ENCODE assay signal across 1 cellular context in genomic region chr2:64330691-64331429, GRCh38.
TF ChIP-seq lines count a peak whose summit lies in the region.

No MANE protein-coding gene starts in this region.

TF ChIP-seq in HepG2, 621 proteins besides CTCF, POLR2A, EP300 and RAD21 (continued from another document and continues in another):
- TF ChIP-seq DZIP1 (CRISPR knock-in tag; IDR thresholded peaks at IDR 0.05) (no peak), SP140L (CRISPR knock-in tag; IDR thresholded peaks at IDR 0.05; ENCODE audit: borderline replicate concordance) (peak; percentile 64; the same call in 1 of the 2 replicates), SOX5 (CRISPR knock-in tag; IDR thresholded peaks at IDR 0.05; ENCODE audit: borderline replicate concordance) (no peak; the same call in 1 of the 2 replicates), ZNF644 (CRISPR knock-in tag; IDR thresholded peaks at IDR 0.05; ENCODE audit: low read depth) (no peak), ARID4A (CRISPR knock-in tag; IDR thresholded peaks at IDR 0.05; ENCODE audit: borderline replicate concordance) (no peak), ZNF670 (CRISPR knock-in tag; IDR thresholded peaks at IDR 0.05; ENCODE audit: borderline replicate concordance) (no peak), TAF15 (IDR thresholded peaks at IDR 0.05; ENCODE audit: low read depth, low read length, poor library complexity, severe bottlenecking) (no peak), WIZ (CRISPR knock-in tag; IDR thresholded peaks at IDR 0.05) (no peak), ZNF430 (CRISPR knock-in tag; IDR thresholded peaks at IDR 0.05) (no peak), EED (CRISPR knock-in tag; IDR thresholded peaks at IDR 0.05) (0 out of 2 replicates have a peak, but pooled peaks have one; percentile 45), DDIT3 (CRISPR knock-in tag; IDR thresholded peaks at IDR 0.05) (no peak), HOMEZ (CRISPR knock-in tag; IDR thresholded peaks at IDR 0.05; ENCODE audit: low read depth) (0 out of 2 replicates have a peak, but pooled peaks have one; percentile 22), ZNF335 (CRISPR knock-in tag; IDR thresholded peaks at IDR 0.05) (no peak), FIP1L1 (IDR thresholded peaks at IDR 0.05; ENCODE audit: borderline replicate concordance, insufficient read depth, low read depth, low read length) (no peak), THAP9 (CRISPR knock-in tag; IDR thresholded peaks at IDR 0.05; ENCODE audit: borderline replicate concordance) (no peak), KLF9 (CRISPR knock-in tag; IDR thresholded peaks at IDR 0.05; ENCODE audit: low read depth) (no peak), ZBTB2 (CRISPR knock-in tag; IDR thresholded peaks at IDR 0.05; ENCODE audit: low read depth) (no peak), ZNF281 (CRISPR knock-in tag; IDR thresholded peaks at IDR 0.05; ENCODE audit: borderline replicate concordance) (no peak), SMC3 (IDR thresholded peaks at IDR 0.05; ENCODE audit: low read length) (peak; percentile 99), PPARG (CRISPR knock-in tag; conservative IDR thresholded peaks at IDR 0.05) (0 out of 2 replicates have a peak, but pooled peaks have one; percentile 27), MXD4 (CRISPR knock-in tag; IDR thresholded peaks at IDR 0.05) (0 out of 2 replicates have a peak, but pooled peaks have one; percentile 21), BATF2 (CRISPR knock-in tag; IDR thresholded peaks at IDR 0.05) (no peak), SNAPC4 (CRISPR knock-in tag; IDR thresholded peaks at IDR 0.05) (no peak), KAT8 (CRISPR knock-in tag; IDR thresholded peaks at IDR 0.05) (no peak), MXD3 (CRISPR knock-in tag; IDR thresholded peaks at IDR 0.05) (no peak), ZNF513 (CRISPR knock-in tag; conservative IDR thresholded peaks at IDR 0.05) (no peak), SP4 (CRISPR knock-in tag; IDR thresholded peaks at IDR 0.05) (no peak), ZNF224 (CRISPR knock-in tag; IDR thresholded peaks at IDR 0.05) (0 out of 2 replicates have a peak, but pooled peaks have one; percentile 38)
